Comparison of ENCODE assay signal across 6 cellular contexts in the genomic region with DNA sequence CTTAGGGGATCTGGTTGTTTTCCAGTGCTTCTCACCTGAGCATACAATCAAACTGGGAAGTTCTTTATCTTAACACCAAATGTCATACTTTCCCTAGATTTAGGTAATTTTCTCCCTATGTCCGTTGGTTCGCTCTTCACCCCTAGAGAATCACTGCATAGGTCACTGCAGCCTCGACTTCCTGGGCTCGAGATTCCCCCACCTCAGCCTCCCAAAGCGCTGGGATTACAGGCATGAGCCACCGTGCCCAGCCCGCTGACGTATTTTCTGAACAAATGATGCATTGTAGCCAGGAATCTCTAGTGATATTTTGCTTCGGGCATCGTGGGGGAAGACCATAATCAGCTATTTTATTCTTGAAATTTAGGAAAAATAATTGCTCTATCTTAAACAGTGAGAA. TPM values are rescaled to one million over a fixed set of nuclear protein-coding genes. Genes with fewer than 3 reads are reported as not detected.
DNase-seq lines count a peak whose midpoint lies in the region; ATAC-seq and TF ChIP-seq lines count a peak whose summit lies in the region.

No MANE protein-coding gene starts in this region.

- no peaks in the 10 kb centered on the region for H3K27me3 Mint-ChIP-seq in progenitor cell of endocrine pancreas

- H3K4me3 ChIP-seq in Loucy (ENCODE audit: low read length, poor library complexity, severe bottlenecking): peak overlapping the region; percentile 99

- H3K36me3 Mint-ChIP-seq in progenitor cell of endocrine pancreas (ENCODE audit: insufficient read depth): peaks cover 31% of the 10 kb centered on the region

- DNase-seq in progenitor cell of endocrine pancreas (ENCODE audit: low spot score, unreplicated experiment): no peak
- no peak for DNase-seq in activated CD8-positive, alpha-beta memory T cell treated with anti-CD3 and anti-CD28 coated beads, Interleukin-2, amount 50 U/mL, for 4 hours
- DNase-seq in iPS-NIHi11 (ENCODE audit: low spot score): no peak

- no peaks in the 10 kb centered on the region for H3K9me3 ChIP-seq in Loucy (ENCODE audit: insufficient read depth, low read depth, low read length)

- peaks cover 18% of the 10 kb centered on the region for H3K4me1 ChIP-seq in Loucy (ENCODE audit: insufficient read depth, low read length, poor library complexity, severe bottlenecking)

- peaks cover 24% of the 10 kb centered on the region for H3F3A ChIP-seq in Loucy (ENCODE audit: low read depth)

- H3K36me3 ChIP-seq in Loucy (ENCODE audit: insufficient read depth, low read length): peaks cover 43% of the 10 kb centered on the region

- peaks cover 7% of the 10 kb centered on the region for H3K27me3 ChIP-seq in Loucy (ENCODE audit: insufficient read depth, low read length, poor library complexity, severe bottlenecking)

- peak overlapping the region; percentile 99 for H3K27ac Mint-ChIP-seq in progenitor cell of endocrine pancreas

- H3K27ac ChIP-seq in cingulate gyrus (ENCODE audit: low read depth, low read length): peak overlapping the region; percentile 98

- no peak for ATAC-seq in HG02763 (IDR thresholded peaks at IDR 0.05; ENCODE audit: unreplicated experiment)

- peak overlapping the region; percentile 74 for H3K4me2 ChIP-seq in Loucy (ENCODE audit: low read depth, low read length, poor library complexity, severe bottlenecking)

- peaks cover 14% of the 10 kb centered on the region for H4K20me1 ChIP-seq in Loucy (ENCODE audit: insufficient read depth, low read length, poor library complexity, severe bottlenecking)

- H3K79me2 ChIP-seq in Loucy (ENCODE audit: insufficient read depth, low read length): peaks cover 29% of the 10 kb centered on the region

- no peak overlapping the region for H2AFZ ChIP-seq in Loucy (ENCODE audit: low read length)

- peak overlapping the region; percentile 99 for H3K9ac ChIP-seq in Loucy (ENCODE audit: low read depth, low read length, poor library complexity, severe bottlenecking)

- H3K9me3 Mint-ChIP-seq in progenitor cell of endocrine pancreas (ENCODE audit: low read depth): no peaks in the 10 kb centered on the region

- H3K4me1 Mint-ChIP-seq in progenitor cell of endocrine pancreas (ENCODE audit: low read depth): peaks cover 22% of the 10 kb centered on the region

- peak overlapping the region; percentile 96 for H3K4me3 Mint-ChIP-seq in progenitor cell of endocrine pancreas (ENCODE audit: low read depth)

- TF ChIP-seq CTCF in Loucy (conservative IDR thresholded peaks at IDR 0.05; ENCODE audit: low read length) (no peak), progenitor cell of endocrine pancreas (IDR thresholded peaks at IDR 0.05; ENCODE audit: unreplicated experiment) (no peak)

- H3K9me2 ChIP-seq in Loucy (replicated peaks; ENCODE audit: low read depth, low read length): no peaks in the 10 kb centered on the region

RNA-seq across cellular contexts. Expression of a gene that starts 1.1 kb away (rescaled TPM):
- 3,912 and 3,916 TPM in 2 replicates for total RNA-seq in progenitor cell of endocrine pancreas

RNA-seq across cellular contexts. Expression of a gene that starts 2.7 kb away (rescaled TPM):
- 12.0 and 13.8 TPM in 2 replicates for total RNA-seq in progenitor cell of endocrine pancreas

RNA-seq across cellular contexts. Expression of a gene that starts 11.0 kb away (rescaled TPM):
- total RNA-seq in progenitor cell of endocrine pancreas: 103 and 106 TPM in 2 replicates

RNA-seq across cellular contexts. Expression of a gene that starts 12.7 kb away (rescaled TPM):
- total RNA-seq in progenitor cell of endocrine pancreas: 102 TPM in 2 replicates

RNA-seq across cellular contexts. Expression of a gene that starts 35.4 kb away (rescaled TPM):
- total RNA-seq in progenitor cell of endocrine pancreas: 206 and 221 TPM in 2 replicates
